In genomic region chr20:63957004-63957689, GRCh38 we compare ENCODE assay signal across 8 cellular contexts. TPM values are rescaled to one million over a fixed set of nuclear protein-coding genes. Genes with fewer than 3 reads are reported as not detected.
A peak's percentile ranks its signal among the peaks of the same experiment; 100 is the strongest.
DNase-seq lines count a peak whose midpoint lies in the region; ATAC-seq and TF ChIP-seq lines count a peak whose summit lies in the region.

No MANE protein-coding gene starts in this region.

- no peak overlapping the region for H3K27ac Mint-ChIP-seq in neural crest cell (ENCODE audit: unreplicated experiment)

- H3K36me3 Mint-ChIP-seq in neural crest cell (ENCODE audit: low read depth) = no peaks in the 10 kb centered on the region

- POLR2A ChIA-PET in Panc1 (lab: Charles Lee) = no interaction called here

- no peaks in the 10 kb centered on the region for H3K27me3 ChIP-seq in Panc1 (ENCODE audit: control insufficient read depth, insufficient read depth, low read length)
- H3K27me3 ChIP-seq in upper lobe of left lung = no peaks in the 10 kb centered on the region

- TF ChIP-seq EP300 in upper lobe of left lung (IDR thresholded peaks at IDR 0.05) = no peak

- WGBS in upper lobe of left lung, 2 donors = 4 to 6% methylated on average over 9 to 27 of the region's 28 CpGs

- TF ChIP-seq CTCF in Panc1 (IDR thresholded peaks at IDR 0.05) = no peak
- peak; percentile 17 for TF ChIP-seq CTCF in fibroblast of villous mesenchyme (IDR thresholded peaks at IDR 0.05; ENCODE audit: insufficient read depth, low read depth, low read length)
- no peak for TF ChIP-seq CTCF in neural crest cell (conservative IDR thresholded peaks at IDR 0.05)
- TF ChIP-seq CTCF in upper lobe of left lung (IDR thresholded peaks at IDR 0.05) = peak in 1 of 6 experiments; percentile 30

- ATAC-seq in Panc1 (peak; percentile 86), upper lobe of left lung (ENCODE audit: low FRiP score in 2 of 2) (peak; percentile 72 to 76)

- H3K9me3 ChIP-seq in Panc1 (ENCODE audit: control insufficient read depth, insufficient read depth, low read depth, low read length) (no peaks in the 10 kb centered on the region), upper lobe of left lung (no peaks in the 10 kb centered on the region)

- H3K27me3 Mint-ChIP-seq in neural crest cell (ENCODE audit: low read depth) = no peaks in the 10 kb centered on the region

- H3K36me3 ChIP-seq in Panc1 (ENCODE audit: control insufficient read depth, insufficient read depth, low read length) (peaks cover 3% of the 10 kb centered on the region; the same call in 1 of the 2 replicates), upper lobe of left lung (peaks cover 0 to 37% (median 21%) of the 10 kb centered on the region in 4 donors)

- TF ChIP-seq POLR2A in upper lobe of left lung (IDR thresholded peaks at IDR 0.05) = peak in 2 of 4 donors; percentile 39 to 46

- H3K27ac ChIP-seq in Panc1 (ENCODE audit: low read length) (peak overlapping the region; percentile 91), upper lobe of left lung (peak overlapping the region; percentile 26 to 65 (median 48))

- peak; percentile 43 for DNase-seq in NCI-H1092 treated with DMSO at 0.1 percent for 48 hours (lab: John Stamatoyannopoulos, UW)
- no peak for DNase-seq in NCI-H1092 (lab: John Stamatoyannopoulos, UW)
- DNase-seq in HT1080 (ENCODE audit: low read depth) = peak; percentile 78
- DNase-seq in Panc1 (ENCODE audit: low read depth, low spot score) = no peak
- peak; percentile 91 for DNase-seq in activated effector memory CD4-positive, alpha-beta T cell treated with anti-CD3 and anti-CD28 coated beads, Interleukin-2, amount 50 U/mL, for 16 hours
- peak; percentile 52 for DNase-seq in fibroblast of villous mesenchyme (ENCODE audit: low read depth)
- DNase-seq in neural crest cell (ENCODE audit: low read depth, low spot score) = peak; percentile 45
- DNase-seq in upper lobe of left lung = peak; percentile 55 to 88

- H3K4me1 Mint-ChIP-seq in neural crest cell = peaks cover 17% of the 10 kb centered on the region

- peak overlapping the region; percentile 84 for H3K4me3 Mint-ChIP-seq in neural crest cell

- CTCF ChIA-PET in Panc1 (lab: Charles Lee) = interaction anchor here (0.6 to 1.1 kb wide), 2 partner anchors 357 to 419 kb away, joined by 3 read pairs; no protein-coding TSS in a partner anchor

- H3K4me3 ChIP-seq in Panc1 (ENCODE audit: low read depth in 2 of 2, low read length in 2 of 2) (peak overlapping the region; percentile 83 to 85), fibroblast of villous mesenchyme (ENCODE audit: low read depth, low read length) (peak overlapping the region; percentile 58), upper lobe of left lung (peak overlapping the region; percentile 62 to 99 (median 79))

- intact Hi-C loops in Panc1 (cut with micrococcal nuclease; ENCODE audit: unreplicated experiment) = no loop called here

- H3K4me1 ChIP-seq in Panc1 (ENCODE audit: control insufficient read depth, insufficient read depth, low read length) (peaks cover 33% of the 10 kb centered on the region), upper lobe of left lung (peaks cover 35 to 52% (median 41%) of the 10 kb centered on the region in 4 donors)

- no peaks in the 10 kb centered on the region for H3K9me3 Mint-ChIP-seq in neural crest cell

- no TSS peak for BruUV-seq in Panc1 (replicated peaks; lab: Mats Ljungman, UMichigan)

- in situ Hi-C loops in Panc1 (cut with HindIII; ENCODE audit: low pct_unique_long_range_greater_than_20kb, low sequenced_read_pairs) = no loop called here

RNA-seq across cellular contexts. Expression of gene UCKL1, which starts 0.9 kb away (rescaled TPM):
- total RNA-seq in HT1080 (2014; rRNA removed; shearing (Covaris generic)) = 17.1 and 26.0 TPM in 2 replicates
- polyA plus RNA-seq in HT1080 (2015; cell fraction: cytosol; rRNA removed) = 15.1 and 15.5 TPM in 2 replicates
- polyA plus RNA-seq in HT1080 (2015; cell fraction: nucleus; rRNA removed) = 38.9 and 51.3 TPM in 2 replicates
- total RNA-seq in Panc1 (2021; ENCODE audit: unreplicated experiment) = 47.4 TPM
- polyA plus RNA-seq in Panc1 (2012; ENCODE audit: insufficient read length) = 76.5 TPM
- total RNA-seq in fibroblast of villous mesenchyme = 20.9 and 25.0 TPM in 2 replicates
- total RNA-seq in neural crest cell = 39.3 and 39.9 TPM in 2 replicates
- 100 to 1,000 TPM in 1 of 6 donors, 10 to 100 TPM in 5; 23.0 to 103 (median 37.3) TPM for total RNA-seq in upper lobe of left lung

RNA-seq across cellular contexts. Expression of gene ZNF512B, which starts 12.6 kb away (rescaled TPM):
- total RNA-seq in HT1080 (2014; rRNA removed; shearing (Covaris generic)) = 16.4 and 18.7 TPM in 2 replicates
- polyA plus RNA-seq in HT1080 (2015; cell fraction: cytosol; rRNA removed) = 7.4 and 8.9 TPM in 2 replicates
- polyA plus RNA-seq in HT1080 (2015; cell fraction: nucleus; rRNA removed) = 26.5 and 28.2 TPM in 2 replicates
- total RNA-seq in Panc1 (2021; ENCODE audit: unreplicated experiment) (17.9 TPM), fibroblast of villous mesenchyme (13.8 and 15.8 TPM in 2 replicates), neural crest cell (33.0 and 34.0 TPM in 2 replicates), upper lobe of left lung (10 to 100 TPM; 10.8 to 22.0 (median 16.3) TPM)
- polyA plus RNA-seq in Panc1 (2012; ENCODE audit: insufficient read length) = 13.6 TPM

RNA-seq across cellular contexts. Expression of gene SAMD10, which starts 22.3 kb away (rescaled TPM):
- total RNA-seq in HT1080 (2014; rRNA removed; shearing (Covaris generic)) = 3.6 and 7.6 TPM in 2 replicates
- polyA plus RNA-seq in HT1080 (2015; cell fraction: cytosol; rRNA removed) = 9.5 and 11.7 TPM in 2 replicates
- polyA plus RNA-seq in HT1080 (2015; cell fraction: nucleus; rRNA removed) = 16.0 and 22.0 TPM in 2 replicates
- total RNA-seq in Panc1 (2021; ENCODE audit: unreplicated experiment) = 8.8 TPM
- 13.2 TPM for polyA plus RNA-seq in Panc1 (2012; ENCODE audit: insufficient read length)
- 0.64 and 1.3 TPM in 2 replicates for total RNA-seq in fibroblast of villous mesenchyme
- total RNA-seq in neural crest cell = 6.4 and 8.0 TPM in 2 replicates
- 1 to 10 TPM; 2.6 to 7.2 (median 4.7) TPM for total RNA-seq in upper lobe of left lung

RNA-seq across cellular contexts. Expression of gene PRPF6, which starts 23.8 kb away (rescaled TPM):
- 60.8 and 66.3 TPM in 2 replicates for total RNA-seq in HT1080 (2014; rRNA removed; shearing (Covaris generic))
- polyA plus RNA-seq in HT1080 (2015; cell fraction: cytosol; rRNA removed) = 49.3 and 50.3 TPM in 2 replicates
- 82.2 and 90.5 TPM in 2 replicates for polyA plus RNA-seq in HT1080 (2015; cell fraction: nucleus; rRNA removed)
- 88.4 TPM for total RNA-seq in Panc1 (2021; ENCODE audit: unreplicated experiment)
- 125 TPM for polyA plus RNA-seq in Panc1 (2012; ENCODE audit: insufficient read length)
- 52.7 and 53.8 TPM in 2 replicates for total RNA-seq in fibroblast of villous mesenchyme
- 77.4 and 81.5 TPM in 2 replicates for total RNA-seq in neural crest cell
- 100 to 1,000 TPM in 1 of 6 donors, 10 to 100 TPM in 5; 60.5 to 113 (median 68.0) TPM for total RNA-seq in upper lobe of left lung

Comparison
In these comparisons a context has a peak if more than half of its experiments do, and no peak if none do; other contexts are left out.
1. DNase-seq: peak in NCI-H1092 treated with DMSO at 0.1 percent for 48 hours (single experiment), HT1080 (single experiment), activated effector memory CD4-positive, alpha-beta T cell treated with anti-CD3 and anti-CD28 coated beads, Interleukin-2, amount 50 U/mL, for 16 hours (single experiment), fibroblast of villous mesenchyme (single experiment), neural crest cell (single experiment) and upper lobe of left lung (2 of 2); none in NCI-H1092 (single experiment) and Panc1 (single experiment).
2. Peak in every context shown above with its lines, with median percentiles within 50 percentile points of each other: H3K4me3 ChIP-seq.